Comparison of ENCODE assay signal across 34 cellular contexts in the genomic region with DNA sequence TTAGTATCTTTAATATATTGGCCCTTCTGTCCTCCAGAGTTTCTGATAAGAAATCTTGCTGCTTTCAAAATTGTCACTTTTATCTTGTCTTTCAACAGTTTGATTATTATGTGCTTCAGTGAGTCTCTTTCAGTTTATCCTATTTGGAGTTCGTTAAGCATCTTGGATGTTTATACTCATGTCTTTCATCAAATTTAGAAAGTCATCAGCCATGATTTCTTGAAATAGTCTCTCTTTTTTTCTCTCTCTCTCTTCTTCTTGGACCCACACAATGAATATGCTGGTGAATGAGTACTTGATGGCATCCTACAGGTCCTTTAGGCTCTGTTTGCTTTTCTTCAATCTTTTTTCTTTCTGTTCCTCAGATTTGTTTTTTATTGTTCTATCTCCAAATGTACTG.
"Had no signal": no experiment of that assay in that cellular context is flagged by ENCODE, and none has a peak within 500 bp of the region (broad histone marks: within the 10 kb centered on the region; RNA-seq: fewer than 3 reads in every experiment).

No MANE protein-coding gene starts in this region.

- H3K4me3 ChIP-seq: MG63 had no signal

- H3K36me3 ChIP-seq: MG63 had no signal

- DNase-seq: Karpas-422, Kasumi-1, MG63, MM.1S, MV-4-11, NCI-H1048, NCI-H1092, NCI-H1092 treated with DMSO at 0.1 percent for 48 hours, NCI-H1105, NCI-H1105 treated with DMSO at 0.1 percent for 48 hours, NCI-H1417, NCI-H1417 treated with DMSO at 0.1 percent for 48 hours, NCI-H1436, NCI-H1436 treated with DMSO at 0.1 percent for 48 hours, NCI-H146, NCI-H1694, NCI-H1694 treated with DMSO at 0.1 percent for 48 hours, NCI-H187, NCI-H187 treated with DMSO at 0.1 percent for 48 hours, NCI-H1930, NCI-H2029, NCI-H2029 treated with DMSO at 0.1 percent for 48 hours, NCI-H2081, NCI-H2081 treated with DMSO at 0.1 percent for 48 hours, NCI-H2107, NCI-H2171, NCI-H2171 treated with DMSO at 0.1 percent for 48 hours, NCI-H2227 treated with DMSO at 0.1 percent for 48 hours, NCI-H226, NCI-H345, NCI-H446, NCI-H446 treated with DMSO at 0.1 percent for 48 hours, NCI-H510A, NCI-H510A treated with DMSO at 0.1 percent for 48 hours had no signal

- H3K9me3 ChIP-seq: MG63 had no signal
